Comparison of ENCODE assay signal across 8 cellular contexts in the genomic region with DNA sequence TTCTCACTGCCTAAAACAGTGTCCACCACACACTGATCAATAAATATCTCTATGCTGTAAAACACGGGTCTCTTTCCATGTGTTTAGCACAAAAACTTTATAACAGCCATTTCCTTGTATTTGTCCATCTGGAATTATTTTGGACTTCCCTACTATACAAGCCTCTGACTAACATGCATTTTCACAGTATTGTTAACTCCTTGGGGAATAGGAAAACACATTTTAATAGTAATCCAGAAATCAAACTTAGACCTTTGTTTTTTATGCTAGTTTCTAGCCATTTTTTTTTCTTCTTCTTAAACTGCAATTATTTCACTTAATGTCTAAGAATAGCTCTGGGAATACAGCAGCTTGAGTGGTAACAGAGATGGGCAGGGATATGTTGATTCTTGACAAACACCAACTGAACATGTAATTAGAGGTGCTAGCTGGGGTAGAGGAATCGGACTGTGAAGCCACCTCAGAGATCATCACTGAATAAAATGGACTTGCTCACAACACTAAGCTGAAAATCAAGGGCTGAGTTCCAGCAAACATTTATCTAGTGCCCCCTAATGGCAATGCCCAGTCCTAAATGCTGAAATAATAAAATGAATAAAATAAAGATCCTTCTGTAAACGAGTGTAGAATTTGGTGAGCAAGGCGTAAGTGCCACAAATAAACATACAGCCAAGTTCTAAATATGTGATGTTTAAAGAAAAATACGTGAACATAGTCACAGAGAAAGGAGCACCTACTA.
DNase-seq lines count a peak whose midpoint lies in the region; ATAC-seq and TF ChIP-seq lines count a peak whose summit lies in the region.
"Had no signal": no experiment of that assay in that cellular context is flagged by ENCODE, and none has a peak within 500 bp of the region (broad histone marks: within the 10 kb centered on the region; RNA-seq: fewer than 3 reads in every experiment).

No MANE protein-coding gene starts in this region.

- H3K4me1 Mint-ChIP-seq in effector memory CD8-positive, alpha-beta T cell (ENCODE audit: low read depth in 2 of 2), result no peaks in the 10 kb centered on the region
- H3K4me1 Mint-ChIP-seq: activated naive CD8-positive, alpha-beta T cell treated with anti-CD3 and anti-CD28 coated beads for 36 hours had no signal

- in situ Hi-C loops in GM13976 (cut with MboI; ENCODE audit: low sequenced_read_pairs, unreplicated experiment), result no loop called here

- no peak for ATAC-seq in HG03457 (IDR thresholded peaks at IDR 0.05; ENCODE audit: unreplicated experiment)
- ATAC-seq in effector memory CD8-positive, alpha-beta T cell (replicated peaks), result no peak

- no peak for DNase-seq in GM13976 (ENCODE audit: low spot score)
- DNase-seq in NCI-H748 treated with DMSO at 0.1 percent for 48 hours (lab: John Stamatoyannopoulos, UW), result peak; percentile 46
- DNase-seq in fibroblast of gingiva (ENCODE audit: low read depth), result peak; percentile 51
- DNase-seq in renal cortical epithelial cell (ENCODE audit: low read depth), result peak; percentile 48
- DNase-seq in CD1c-positive myeloid dendritic cell (ENCODE audit: extremely low spot score), result no peak
- DNase-seq in effector memory CD8-positive, alpha-beta T cell, result no peak
- DNase-seq: activated naive CD8-positive, alpha-beta T cell treated with anti-CD3 and anti-CD28 coated beads for 36 hours had no signal

- peak; percentile 41 for TF ChIP-seq CTCF in GM13976 (IDR thresholded peaks at IDR 0.05; ENCODE audit: borderline replicate concordance, control extremely low read depth, extremely low read depth, insufficient read depth, missing control alignments)

- H3K27me3 Mint-ChIP-seq in effector memory CD8-positive, alpha-beta T cell, result no peaks in the 10 kb centered on the region
- H3K27me3 Mint-ChIP-seq: activated naive CD8-positive, alpha-beta T cell treated with anti-CD3 and anti-CD28 coated beads for 36 hours had no signal

- H3K27ac Mint-ChIP-seq in effector memory CD8-positive, alpha-beta T cell, result no peak overlapping the region
- H3K27ac Mint-ChIP-seq: activated naive CD8-positive, alpha-beta T cell treated with anti-CD3 and anti-CD28 coated beads for 36 hours had no signal

- no peak overlapping the region for H3K4me3 Mint-ChIP-seq in effector memory CD8-positive, alpha-beta T cell
- H3K4me3 Mint-ChIP-seq: activated naive CD8-positive, alpha-beta T cell treated with anti-CD3 and anti-CD28 coated beads for 36 hours had no signal

- no peaks in the 10 kb centered on the region for H3K36me3 Mint-ChIP-seq in effector memory CD8-positive, alpha-beta T cell (ENCODE audit: insufficient read depth)
- H3K36me3 Mint-ChIP-seq: activated naive CD8-positive, alpha-beta T cell treated with anti-CD3 and anti-CD28 coated beads for 36 hours had no signal

- peaks cover 12% of the 10 kb centered on the region in 2 donors for H3K9me3 Mint-ChIP-seq in effector memory CD8-positive, alpha-beta T cell

Comparison
In these comparisons a context has a peak if more than half of its experiments do, and no peak if none do; other contexts are left out.
1. DNase-seq: peak in NCI-H748 treated with DMSO at 0.1 percent for 48 hours (single experiment), fibroblast of gingiva (single experiment) and renal cortical epithelial cell (single experiment); none in GM13976 (single experiment), CD1c-positive myeloid dendritic cell (single experiment) and effector memory CD8-positive, alpha-beta T cell (0 of 3).